ENCODE assay signal across 1 cellular context in the genomic region with DNA sequence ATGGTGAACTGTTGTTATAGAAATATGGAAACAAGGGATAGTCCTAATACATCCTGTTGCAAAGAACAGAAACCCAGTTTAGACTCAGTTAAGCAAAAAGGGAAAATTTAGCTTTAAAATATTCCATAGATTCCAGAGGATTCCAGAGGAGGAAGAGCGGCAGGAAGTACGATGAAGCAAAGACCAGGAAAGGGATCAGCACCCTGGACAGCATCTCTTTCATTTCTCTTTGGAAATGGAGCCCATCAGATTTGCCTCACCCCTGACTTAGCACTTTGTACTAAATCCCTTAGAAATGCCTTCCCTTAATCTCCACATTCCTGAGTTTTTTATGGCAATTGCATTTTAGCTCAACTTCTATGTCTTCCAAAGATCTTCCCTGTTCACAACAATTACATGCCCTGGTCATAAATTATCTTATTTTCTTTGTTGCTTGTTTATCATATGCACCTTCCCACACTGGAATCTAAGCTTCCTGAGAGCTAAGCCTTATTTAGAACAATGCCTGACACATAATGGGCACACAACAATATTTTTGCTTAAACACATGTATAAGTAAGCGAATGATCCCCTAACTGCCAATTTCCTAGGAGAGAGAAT.
TF ChIP-seq lines count a peak whose summit lies in the region.

No MANE protein-coding gene starts in this region.

TF ChIP-seq in HepG2, 621 proteins besides CTCF, POLR2A, EP300 and RAD21 (continued from another document):
- TF ChIP-seq, protein P1, sequence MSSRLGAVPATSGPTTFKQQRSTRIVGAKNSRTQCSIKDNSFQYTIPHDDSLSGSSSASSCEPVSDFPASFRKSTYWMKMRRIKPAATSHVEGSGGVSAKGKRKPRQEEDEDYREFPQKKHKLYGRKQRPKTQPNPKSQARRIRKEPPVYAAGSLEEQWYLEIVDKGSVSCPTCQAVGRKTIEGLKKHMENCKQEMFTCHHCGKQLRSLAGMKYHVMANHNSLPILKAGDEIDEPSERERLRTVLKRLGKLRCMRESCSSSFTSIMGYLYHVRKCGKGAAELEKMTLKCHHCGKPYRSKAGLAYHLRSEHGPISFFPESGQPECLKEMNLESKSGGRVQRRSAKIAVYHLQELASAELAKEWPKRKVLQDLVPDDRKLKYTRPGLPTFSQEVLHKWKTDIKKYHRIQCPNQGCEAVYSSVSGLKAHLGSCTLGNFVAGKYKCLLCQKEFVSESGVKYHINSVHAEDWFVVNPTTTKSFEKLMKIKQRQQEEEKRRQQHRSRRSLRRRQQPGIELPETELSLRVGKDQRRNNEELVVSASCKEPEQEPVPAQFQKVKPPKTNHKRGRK (CRISPR knock-in tag; IDR thresholded peaks at IDR 0.05): no peak
- TF ChIP-seq HOXA9 (CRISPR knock-in tag; IDR thresholded peaks at IDR 0.05; ENCODE audit: borderline replicate concordance) (no peak), WIZ (CRISPR knock-in tag; IDR thresholded peaks at IDR 0.05) (peak; percentile 77; the same call in 1 of the 2 replicates), ZNF468 (CRISPR knock-in tag; IDR thresholded peaks at IDR 0.05) (no peak), MAFK (conservative IDR thresholded peaks at IDR 0.05 in 1 of 2, IDR thresholded peaks at IDR 0.05 in 1 of 2; ENCODE audit: low read length in 2 of 2) (no peak), ZNF17 (CRISPR knock-in tag; IDR thresholded peaks at IDR 0.05) (no peak), REST (IDR thresholded peaks at IDR 0.05; ENCODE audit: borderline replicate concordance in 1 of 2, low read depth in 1 of 2, low read length in 2 of 2) (peak; percentile 68 to 97), ZFP36L1 (CRISPR knock-in tag; IDR thresholded peaks at IDR 0.05) (0 out of 2 replicates have a peak, but pooled peaks have one; percentile 34), DPF2 (CRISPR knock-in tag; IDR thresholded peaks at IDR 0.05; ENCODE audit: borderline replicate concordance, low read depth) (no peak), ZNF441 (CRISPR knock-in tag; IDR thresholded peaks at IDR 0.05; ENCODE audit: borderline replicate concordance) (0 out of 2 replicates have a peak, but pooled peaks have one; percentile 32), ZNF253 (CRISPR knock-in tag; IDR thresholded peaks at IDR 0.05; ENCODE audit: borderline replicate concordance) (no peak), ZNF629 (CRISPR knock-in tag; conservative IDR thresholded peaks at IDR 0.05) (no peak), ZNF331 (CRISPR knock-in tag; IDR thresholded peaks at IDR 0.05) (no peak), ZNF598 (CRISPR knock-in tag; IDR thresholded peaks at IDR 0.05; ENCODE audit: borderline replicate concordance) (no peak), ZBTB10 (CRISPR knock-in tag; IDR thresholded peaks at IDR 0.05; ENCODE audit: borderline replicate concordance) (no peak), SMARCC2 (IDR thresholded peaks at IDR 0.05) (no peak), IKZF4 (CRISPR knock-in tag; IDR thresholded peaks at IDR 0.05; ENCODE audit: borderline replicate concordance, low read depth, not compliant biosample characterization) (no peak), POLR2AphosphoS5 (IDR thresholded peaks at IDR 0.05; ENCODE audit: low read depth, low read length) (no peak), ETV5 (CRISPR knock-in tag; IDR thresholded peaks at IDR 0.05; ENCODE audit: borderline replicate concordance) (no peak), ZNF660 (CRISPR knock-in tag; IDR thresholded peaks at IDR 0.05; ENCODE audit: borderline replicate concordance, low read depth) (no peak), DBP (CRISPR knock-in tag; IDR thresholded peaks at IDR 0.05; ENCODE audit: not compliant biosample characterization) (no peak), ZBTB26 (CRISPR knock-in tag; IDR thresholded peaks at IDR 0.05; ENCODE audit: borderline replicate concordance) (no peak), SP1 (IDR thresholded peaks at IDR 0.05) (no peak), SP1 (CRISPR knock-in tag; IDR thresholded peaks at IDR 0.05) (no peak), RARA (CRISPR knock-in tag; IDR thresholded peaks at IDR 0.05) (peak; percentile 19; the same call in 1 of the 2 replicates), KMT2A (CRISPR knock-in tag; IDR thresholded peaks at IDR 0.05) (no peak)
- TF ChIP-seq, protein P2, sequence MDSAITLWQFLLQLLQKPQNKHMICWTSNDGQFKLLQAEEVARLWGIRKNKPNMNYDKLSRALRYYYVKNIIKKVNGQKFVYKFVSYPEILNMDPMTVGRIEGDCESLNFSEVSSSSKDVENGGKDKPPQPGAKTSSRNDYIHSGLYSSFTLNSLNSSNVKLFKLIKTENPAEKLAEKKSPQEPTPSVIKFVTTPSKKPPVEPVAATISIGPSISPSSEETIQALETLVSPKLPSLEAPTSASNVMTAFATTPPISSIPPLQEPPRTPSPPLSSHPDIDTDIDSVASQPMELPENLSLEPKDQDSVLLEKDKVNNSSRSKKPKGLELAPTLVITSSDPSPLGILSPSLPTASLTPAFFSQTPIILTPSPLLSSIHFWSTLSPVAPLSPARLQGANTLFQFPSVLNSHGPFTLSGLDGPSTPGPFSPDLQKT (CRISPR knock-in tag; IDR thresholded peaks at IDR 0.05; ENCODE audit: borderline replicate concordance): no peak
- TF ChIP-seq, protein P3, sequence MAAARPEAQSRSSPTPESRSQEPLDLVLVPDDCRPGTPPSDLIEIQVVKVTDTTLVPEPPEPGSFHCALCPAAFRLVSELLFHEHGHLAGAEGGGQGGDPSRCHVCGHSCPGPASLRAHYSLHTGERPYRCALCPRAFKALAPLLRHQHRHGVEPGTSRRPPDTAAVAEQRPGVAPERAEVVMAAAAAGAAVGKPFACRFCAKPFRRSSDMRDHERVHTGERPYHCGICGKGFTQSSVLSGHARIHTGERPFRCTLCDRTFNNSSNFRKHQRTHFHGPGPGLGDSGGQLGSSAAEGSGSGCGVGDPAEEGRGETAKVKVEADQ (CRISPR knock-in tag; IDR thresholded peaks at IDR 0.05; ENCODE audit: borderline replicate concordance): no peak
- TF ChIP-seq, protein P4, sequence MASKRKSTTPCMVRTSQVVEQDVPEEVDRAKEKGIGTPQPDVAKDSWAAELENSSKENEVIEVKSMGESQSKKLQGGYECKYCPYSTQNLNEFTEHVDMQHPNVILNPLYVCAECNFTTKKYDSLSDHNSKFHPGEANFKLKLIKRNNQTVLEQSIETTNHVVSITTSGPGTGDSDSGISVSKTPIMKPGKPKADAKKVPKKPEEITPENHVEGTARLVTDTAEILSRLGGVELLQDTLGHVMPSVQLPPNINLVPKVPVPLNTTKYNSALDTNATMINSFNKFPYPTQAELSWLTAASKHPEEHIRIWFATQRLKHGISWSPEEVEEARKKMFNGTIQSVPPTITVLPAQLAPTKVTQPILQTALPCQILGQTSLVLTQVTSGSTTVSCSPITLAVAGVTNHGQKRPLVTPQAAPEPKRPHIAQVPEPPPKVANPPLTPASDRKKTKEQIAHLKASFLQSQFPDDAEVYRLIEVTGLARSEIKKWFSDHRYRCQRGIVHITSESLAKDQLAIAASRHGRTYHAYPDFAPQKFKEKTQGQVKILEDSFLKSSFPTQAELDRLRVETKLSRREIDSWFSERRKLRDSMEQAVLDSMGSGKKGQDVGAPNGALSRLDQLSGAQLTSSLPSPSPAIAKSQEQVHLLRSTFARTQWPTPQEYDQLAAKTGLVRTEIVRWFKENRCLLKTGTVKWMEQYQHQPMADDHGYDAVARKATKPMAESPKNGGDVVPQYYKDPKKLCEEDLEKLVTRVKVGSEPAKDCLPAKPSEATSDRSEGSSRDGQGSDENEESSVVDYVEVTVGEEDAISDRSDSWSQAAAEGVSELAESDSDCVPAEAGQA (IDR thresholded peaks at IDR 0.05; ENCODE audit: low read depth): no peak
- TF ChIP-seq, protein P4 (CRISPR knock-in tag; IDR thresholded peaks at IDR 0.05; ENCODE audit: borderline replicate concordance): 0 out of 2 replicates have a peak, but pooled peaks have one; percentile 25
- TF ChIP-seq, protein P5, sequence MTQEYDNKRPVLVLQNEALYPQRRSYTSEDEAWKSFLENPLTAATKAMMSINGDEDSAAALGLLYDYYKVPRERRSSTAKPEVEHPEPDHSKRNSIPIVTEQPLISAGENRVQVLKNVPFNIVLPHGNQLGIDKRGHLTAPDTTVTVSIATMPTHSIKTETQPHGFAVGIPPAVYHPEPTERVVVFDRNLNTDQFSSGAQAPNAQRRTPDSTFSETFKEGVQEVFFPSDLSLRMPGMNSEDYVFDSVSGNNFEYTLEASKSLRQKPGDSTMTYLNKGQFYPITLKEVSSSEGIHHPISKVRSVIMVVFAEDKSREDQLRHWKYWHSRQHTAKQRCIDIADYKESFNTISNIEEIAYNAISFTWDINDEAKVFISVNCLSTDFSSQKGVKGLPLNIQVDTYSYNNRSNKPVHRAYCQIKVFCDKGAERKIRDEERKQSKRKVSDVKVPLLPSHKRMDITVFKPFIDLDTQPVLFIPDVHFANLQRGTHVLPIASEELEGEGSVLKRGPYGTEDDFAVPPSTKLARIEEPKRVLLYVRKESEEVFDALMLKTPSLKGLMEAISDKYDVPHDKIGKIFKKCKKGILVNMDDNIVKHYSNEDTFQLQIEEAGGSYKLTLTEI (CRISPR knock-in tag; conservative IDR thresholded peaks at IDR 0.05): no peak
TF ChIP-seq in HepG2: peak in this region for 9.
